In genomic region chr10:511101-511848, GRCh38 we compare ENCODE assay signal across 8 cellular contexts.
DNase-seq lines count a peak whose midpoint lies in the region; ATAC-seq and TF ChIP-seq lines count a peak whose summit lies in the region.

No MANE protein-coding gene starts in this region.

- no peaks in the 10 kb centered on the region for H3K27me3 ChIP-seq in effector memory CD4-positive, alpha-beta T cell (replicated peaks; ENCODE audit: control insufficient read depth, insufficient read depth, low read length, poor library complexity, severe bottlenecking)

- no peak overlapping the region for H3K27ac ChIP-seq in effector memory CD4-positive, alpha-beta T cell (ENCODE audit: insufficient read depth, low read length, poor library complexity, severe bottlenecking)

- H3K4me3 ChIP-seq in effector memory CD4-positive, alpha-beta T cell (ENCODE audit: insufficient read depth, low read depth, low read length, poor library complexity, severe bottlenecking), result no peak overlapping the region

- TF ChIP-seq CTCF in GM10248 (IDR thresholded peaks at IDR 0.05; ENCODE audit: control extremely low read depth, extremely low read depth, low read depth, missing control alignments), result peak; percentile 98

- H3K36me3 ChIP-seq in effector memory CD4-positive, alpha-beta T cell (ENCODE audit: control insufficient read depth, insufficient read depth, low read length), result no peaks in the 10 kb centered on the region

- H3K9me3 ChIP-seq in effector memory CD4-positive, alpha-beta T cell (ENCODE audit: control insufficient read depth, low read length), result no peaks in the 10 kb centered on the region

- DNase-seq in GM10248 (ENCODE audit: extremely low spot score) (peak; percentile 86), NCI-H774 (lab: John Stamatoyannopoulos, UW) (peak; percentile 83), medulla oblongata (ENCODE audit: extremely low spot score) (peak; percentile 95)
- peak; percentile 35 to 67 for DNase-seq in activated CD8-positive, alpha-beta memory T cell treated with anti-CD3 and anti-CD28 coated beads for 1 hour (ENCODE audit: extremely low read depth in 1 of 2, low read depth in 1 of 2)
- DNase-seq in effector memory CD4-positive, alpha-beta T cell, result peak; percentile 33 to 56 (median 42)
- peak; percentile 66 to 83 (median 76) for DNase-seq in stimulated activated CD4-positive, alpha-beta T cell treated with anti-CD3 and anti-CD28 coated beads, TNF-alpha, amount 100 ng/mL, for 48 hours (ENCODE audit: low read depth in 3 of 3)

- ATAC-seq in HG03342 (IDR thresholded peaks at IDR 0.05; ENCODE audit: unreplicated experiment), result peak; percentile 62
- ATAC-seq in HG03439 (IDR thresholded peaks at IDR 0.05; ENCODE audit: unreplicated experiment), result no peak

- CTCF ChIA-PET in GM10248 (lab: Yijun Ruan, JAX), result interaction anchor here (0.6 to 2.5 kb wide), 6 partner anchors 8 to 279 kb away, joined by 3 to 9 read pairs (median 4); no protein-coding TSS in a partner anchor

- no peaks in the 10 kb centered on the region for H3K4me1 ChIP-seq in effector memory CD4-positive, alpha-beta T cell (ENCODE audit: control insufficient read depth, insufficient read depth, low read length, poor library complexity, severe bottlenecking)

- POLR2A ChIA-PET in GM10248 (lab: Yijun Ruan, JAX), result no interaction called here

Comparison
In these comparisons a context has a peak if more than half of its experiments do, and no peak if none do; other contexts are left out.
1. DNase-seq: peak in every context shown above with its lines; median percentile 95 in medulla oblongata; 86 in GM10248; 83 in NCI-H774; 76 in stimulated activated CD4-positive, alpha-beta T cell treated with anti-CD3 and anti-CD28 coated beads, TNF-alpha, amount 100 ng/mL, for 48 hours; 51 in activated CD8-positive, alpha-beta memory T cell treated with anti-CD3 and anti-CD28 coated beads for 1 hour; 42 in effector memory CD4-positive, alpha-beta T cell.